In genomic region chr1:230339033-230339432, GRCh38 we compare ENCODE assay signal across 29 cellular contexts.
"Had no signal": no experiment of that assay in that cellular context is flagged by ENCODE, and none has a peak within 500 bp of the region (broad histone marks: within the 10 kb centered on the region; RNA-seq: fewer than 3 reads in every experiment).

No MANE protein-coding gene starts in this region.

- H3K9me3 ChIP-seq: colonic mucosa, esophagus muscularis mucosa, esophagus squamous epithelium, gastrocnemius medialis, gastroesophageal sphincter, heart left ventricle, heart right ventricle had no signal

- H3K4me1 Mint-ChIP-seq: endodermal cell had no signal

- H3K4me1 ChIP-seq: colonic mucosa, esophagus squamous epithelium, foreskin keratinocyte had no signal

- FAIRE-seq: colon, endometrium, endothelial cell of umbilical vein, frontal cortex had no signal

- H3K27ac Mint-ChIP-seq: dendritic cell treated with granulocyte-macrophage colony-stimulating factor and Interleukin-4, amounts not matched to agents 40 ng/mL and 50 ng/mL, for 4 days; effector memory CD8-positive, alpha-beta T cell; endodermal cell had no signal

- H3K27ac ChIP-seq: colonic mucosa, coronary artery, epithelial cell of prostate, esophagus muscularis mucosa, esophagus squamous epithelium, foreskin keratinocyte, gastrocnemius medialis, gastroesophageal sphincter, heart left ventricle, heart right ventricle had no signal

- ATAC-seq: effector memory CD8-positive, alpha-beta T cell; esophagus mucosa; foreskin keratinocyte; gastrocnemius medialis; gastroesophageal sphincter; heart left ventricle; heart right ventricle had no signal

- H3K36me3 ChIP-seq: colonic mucosa, esophagus muscularis mucosa, esophagus squamous epithelium, gastrocnemius medialis, gastroesophageal sphincter, heart left ventricle, heart right ventricle had no signal

- H3K9me3 Mint-ChIP-seq: dendritic cell treated with granulocyte-macrophage colony-stimulating factor and Interleukin-4, amounts not matched to agents 40 ng/mL and 50 ng/mL, for 4 days; effector memory CD8-positive, alpha-beta T cell; endodermal cell had no signal

- DNase-seq: colonic mucosa; cortex of kidney; dermis blood vessel endothelial cell; effector CD4-positive, alpha-beta T cell; effector CD8-positive, alpha-beta T cell; effector memory CD4-positive, alpha-beta T cell; effector memory CD8-positive, alpha-beta T cell; endodermal cell; erythroblast; esophagus squamous epithelium; foreskin fibroblast; foreskin keratinocyte; foreskin melanocyte; gastrocnemius medialis; glutamatergic neuron; head of caudate nucleus; heart left ventricle; heart right ventricle had no signal

- H3K27me3 ChIP-seq: colonic mucosa, dorsolateral prefrontal cortex, esophagus muscularis mucosa, gastrocnemius medialis, gastroesophageal sphincter, heart left ventricle had no signal

- H3K4me3 ChIP-seq: colonic mucosa, coronary artery, dorsolateral prefrontal cortex, esophagus muscularis mucosa, esophagus squamous epithelium, gastrocnemius medialis, gastroesophageal sphincter, heart left ventricle, heart right ventricle had no signal

- H3K4me3 Mint-ChIP-seq: dendritic cell treated with granulocyte-macrophage colony-stimulating factor and Interleukin-4, amounts not matched to agents 40 ng/mL and 50 ng/mL, for 4 days; effector memory CD8-positive, alpha-beta T cell; endodermal cell had no signal
